15 cellular contexts compared by ENCODE assay signal in the genomic region with DNA sequence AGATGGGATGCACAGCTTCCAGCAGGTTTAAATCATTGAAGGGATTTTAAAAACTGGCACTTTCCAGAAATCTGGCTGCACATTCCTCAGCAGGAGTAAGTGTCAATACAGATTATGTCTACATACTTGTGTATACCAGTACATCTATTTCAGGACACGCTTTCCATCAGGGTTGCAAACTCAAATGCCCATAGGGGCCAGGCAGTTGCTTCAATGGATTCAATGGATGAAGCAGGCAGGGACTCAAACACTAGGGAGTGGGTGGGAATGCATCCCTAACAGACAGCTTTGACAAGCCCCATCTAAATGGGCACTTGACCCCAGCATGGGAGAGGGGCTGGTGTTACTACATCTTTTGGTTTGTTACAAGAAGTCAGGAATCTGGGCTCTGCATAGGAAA.
DNase-seq lines count a peak whose midpoint lies in the region; ATAC-seq, FAIRE-seq and TF ChIP-seq lines count a peak whose summit lies in the region.
"Had no signal": no experiment of that assay in that cellular context is flagged by ENCODE, and none has a peak within 500 bp of the region (broad histone marks: within the 10 kb centered on the region; RNA-seq: fewer than 3 reads in every experiment).

No MANE protein-coding gene starts in this region.

- H3K27ac Mint-ChIP-seq in CD4-positive, CD25-positive, alpha-beta regulatory T cell = peak overlapping the region; percentile 93 to 96 (median 96)
- H3K27ac Mint-ChIP-seq in activated T-helper 2 cell treated with anti-CD3 and anti-CD28 coated beads, Interferon-gamma antibody, Interleukin-2, Interleukin-4, amounts not matched to agents 10 μg/mL and 5 μg/mL and 100 μg/mL, durations not matched to agents 14 hours and 24 hours and 36 hours = peak overlapping the region; percentile 71
- H3K27ac Mint-ChIP-seq in naive thymus-derived CD8-positive, alpha-beta T cell = peak overlapping the region; percentile 94 to 99 (median 98)

- peaks cover 0 to 2% (median 0%) of the 10 kb centered on the region in 7 donors for H3K9me3 Mint-ChIP-seq in CD4-positive, CD25-positive, alpha-beta regulatory T cell
- H3K9me3 Mint-ChIP-seq in activated T-helper 2 cell treated with anti-CD3 and anti-CD28 coated beads, Interferon-gamma antibody, Interleukin-2, Interleukin-4, amounts not matched to agents 10 μg/mL and 5 μg/mL and 100 μg/mL, durations not matched to agents 14 hours and 24 hours and 36 hours = peaks cover 3% of the 10 kb centered on the region
- H3K9me3 Mint-ChIP-seq in naive thymus-derived CD8-positive, alpha-beta T cell = no peaks in the 10 kb centered on the region
- H3K9me3 Mint-ChIP-seq: H9 had no signal

- TF ChIP-seq POLR2A in GM12892 (IDR thresholded peaks at IDR 0.05; ENCODE audit: low read depth, low read length) = no peak

- peaks cover 26% of the 10 kb centered on the region for H3K36me3 Mint-ChIP-seq in CD4-positive, CD25-positive, alpha-beta regulatory T cell
- H3K36me3 Mint-ChIP-seq in activated T-helper 2 cell treated with anti-CD3 and anti-CD28 coated beads, Interferon-gamma antibody, Interleukin-2, Interleukin-4, amounts not matched to agents 10 μg/mL and 5 μg/mL and 100 μg/mL, durations not matched to agents 14 hours and 24 hours and 36 hours (ENCODE audit: low read depth) = peaks cover 16% of the 10 kb centered on the region
- peaks cover 0 to 2% (median 0%) of the 10 kb centered on the region in 3 donors for H3K36me3 Mint-ChIP-seq in naive thymus-derived CD8-positive, alpha-beta T cell

- peaks cover 25 to 98% (median 85%) of the 10 kb centered on the region in 4 donors for H3K4me1 Mint-ChIP-seq in CD4-positive, CD25-positive, alpha-beta regulatory T cell
- H3K4me1 Mint-ChIP-seq in activated T-helper 2 cell treated with anti-CD3 and anti-CD28 coated beads, Interferon-gamma antibody, Interleukin-2, Interleukin-4, amounts not matched to agents 10 μg/mL and 5 μg/mL and 100 μg/mL, durations not matched to agents 14 hours and 24 hours and 36 hours (ENCODE audit: low read depth) = peaks cover 90% of the 10 kb centered on the region
- H3K4me1 Mint-ChIP-seq in naive thymus-derived CD8-positive, alpha-beta T cell = peaks cover 59 to 99% (median 96%) of the 10 kb centered on the region in 4 donors

- peak overlapping the region; percentile 18 to 83 (median 36) for H3K4me3 Mint-ChIP-seq in CD4-positive, CD25-positive, alpha-beta regulatory T cell
- no peak overlapping the region for H3K4me3 Mint-ChIP-seq in activated T-helper 2 cell treated with anti-CD3 and anti-CD28 coated beads, Interferon-gamma antibody, Interleukin-2, Interleukin-4, amounts not matched to agents 10 μg/mL and 5 μg/mL and 100 μg/mL, durations not matched to agents 14 hours and 24 hours and 36 hours (ENCODE audit: low read depth)
- H3K4me3 Mint-ChIP-seq in naive thymus-derived CD8-positive, alpha-beta T cell = peak overlapping the region in 9 of 10 donors; percentile 4 to 75 (median 53)
- H3K4me3 Mint-ChIP-seq: H9 had no signal

- peaks cover 9% of the 10 kb centered on the region for H3K27me3 Mint-ChIP-seq in CD4-positive, CD25-positive, alpha-beta regulatory T cell
- H3K27me3 Mint-ChIP-seq in activated T-helper 2 cell treated with anti-CD3 and anti-CD28 coated beads, Interferon-gamma antibody, Interleukin-2, Interleukin-4, amounts not matched to agents 10 μg/mL and 5 μg/mL and 100 μg/mL, durations not matched to agents 14 hours and 24 hours and 36 hours (ENCODE audit: low read depth) = no peaks in the 10 kb centered on the region
- H3K27me3 Mint-ChIP-seq in naive thymus-derived CD8-positive, alpha-beta T cell = no peaks in the 10 kb centered on the region

- peak overlapping the region; percentile 43 for H3K4me3 ChIP-seq in CD4-positive, CD25-positive, alpha-beta regulatory T cell (ENCODE audit: low read depth, low read length)
- H3K4me3 ChIP-seq: uterus had no signal

- H3K36me3 ChIP-seq in CD4-positive, CD25-positive, alpha-beta regulatory T cell (ENCODE audit: control insufficient read depth, insufficient read depth, low read length) = no peaks in the 10 kb centered on the region
- H3K36me3 ChIP-seq: uterus had no signal

- H3K9me3 ChIP-seq in CD4-positive, CD25-positive, alpha-beta regulatory T cell (ENCODE audit: control insufficient read depth in 2 of 2, low read length in 2 of 2) = no peaks in the 10 kb centered on the region
- H3K9me3 ChIP-seq: uterus had no signal

- no peak for ATAC-seq in CD4-positive, CD25-positive, alpha-beta regulatory T cell (ENCODE audit: low read depth in 2 of 2)
- no peak for ATAC-seq in naive thymus-derived CD8-positive, alpha-beta T cell
- no peak for ATAC-seq in GM19395 (IDR thresholded peaks at IDR 0.05; ENCODE audit: unreplicated experiment)
- ATAC-seq: Right ventricle myocardium inferior had no signal

- intact Hi-C loops in activated T-helper 2 cell treated with anti-CD3 and anti-CD28 coated beads, Interferon-gamma antibody, Interleukin-2, Interleukin-4, amounts not matched to agents 10 μg/mL and 5 μg/mL and 100 μg/mL, durations not matched to agents 14 hours and 24 hours and 36 hours (cut with micrococcal nuclease) = loop anchor here (5.0 kb wide), 1 partner anchor 89 kb away; no protein-coding TSS in a partner anchor

- H3K27me3 ChIP-seq in CD4-positive, CD25-positive, alpha-beta regulatory T cell (ENCODE audit: control insufficient read depth, insufficient read depth, low read length) = no peaks in the 10 kb centered on the region
- H3K27me3 ChIP-seq: uterus had no signal

- peak; percentile 50 for FAIRE-seq in GM12892 (lab: Jason Lieb, UNC)

- POLR2A ChIA-PET in naive thymus-derived CD8-positive, alpha-beta T cell (lab: Charles Lee) = interaction anchor here (0.6 to 9.5 kb wide), 15 partner anchors 7 to 92 kb away, joined by 3 to 164 read pairs (median 4); no protein-coding TSS in a partner anchor

- H3K4me1 ChIP-seq in CD4-positive, CD25-positive, alpha-beta regulatory T cell (ENCODE audit: control insufficient read depth, insufficient read depth, low read length, poor library complexity, severe bottlenecking) = peaks cover 96% of the 10 kb centered on the region
- H3K4me1 ChIP-seq: uterus had no signal

- H3K27ac ChIP-seq in CD4-positive, CD25-positive, alpha-beta regulatory T cell (ENCODE audit: insufficient read depth, low read length, poor library complexity, severe bottlenecking) = peak overlapping the region; percentile 92
- H3K27ac ChIP-seq: uterus had no signal

- no peak for DNase-seq in CD4-positive, CD25-positive, alpha-beta regulatory T cell
- DNase-seq in GM12892 (ENCODE audit: insufficient read length) (no peak), NCI-H526 (lab: John Stamatoyannopoulos, UW) (no peak), Ammon's horn (ENCODE audit: low spot score) (no peak)
- DNase-seq in activated T-helper 2 cell treated with anti-CD3 and anti-CD28 coated beads, Interferon-gamma antibody, Interleukin-2, Interleukin-4, amounts not matched to agents 10 μg/mL and 5 μg/mL and 100 μg/mL, durations not matched to agents 14 hours and 24 hours and 36 hours (ENCODE audit: low spot score) = no peak
- no peak for DNase-seq in naive thymus-derived CD8-positive, alpha-beta T cell
- DNase-seq: activated CD4-positive, alpha-beta T cell treated with anti-CD3 and anti-CD28 coated beads, Interleukin-2, amount 50 U/mL, for 4 hours; glutamatergic neuron; H9; MV-4-11; stimulated activated naive CD4-positive, alpha-beta T cell; T-helper 9 cell; uterus had no signal
